Comparison of ENCODE assay signal across 28 cellular contexts in the genomic region with DNA sequence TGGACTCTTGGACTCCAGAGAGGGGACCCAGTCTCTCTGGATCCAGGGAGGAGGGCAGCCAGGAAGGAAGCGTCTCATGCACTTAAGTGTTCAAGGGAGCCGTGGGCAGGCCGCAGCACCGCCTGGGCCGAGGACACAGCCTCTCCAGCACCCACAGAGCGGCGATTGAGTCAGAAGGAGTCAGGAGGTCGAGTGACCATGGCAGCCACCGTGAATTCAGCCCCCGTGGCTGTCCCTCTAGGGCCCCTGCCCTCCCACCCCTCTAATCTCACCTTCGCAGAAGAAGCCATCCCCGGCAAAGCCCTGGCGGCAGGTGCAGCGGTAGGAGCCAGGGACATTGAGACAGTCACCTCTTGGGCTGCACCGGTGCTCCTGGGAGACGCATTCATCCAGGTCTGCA. TPM values are rescaled to one million over a fixed set of nuclear protein-coding genes. Genes with fewer than 3 reads are reported as not detected.
DNase-seq lines count a peak whose midpoint lies in the region; ATAC-seq and TF ChIP-seq lines count a peak whose summit lies in the region.
"Had no signal": no experiment of that assay in that cellular context is flagged by ENCODE, and none has a peak within 500 bp of the region (broad histone marks: within the 10 kb centered on the region; RNA-seq: fewer than 3 reads in every experiment).

No MANE protein-coding gene starts in this region.

- H3K4me3 ChIP-seq in NB4 (ENCODE audit: low read depth, low read length): no peak overlapping the region
- no peak overlapping the region for H3K4me3 ChIP-seq in lower lobe of right lung
- H3K4me3 ChIP-seq: A549, BLaER1, GM12878 had no signal

- no peak overlapping the region for H3K27ac Mint-ChIP-seq in natural killer cell treated with Interleukin-12 subunit alpha and Interleukin-12 subunit beta and Interleukin-15 and Interleukin-18, amount 100 ng/mL, for 72 hours
- H3K27ac Mint-ChIP-seq in natural killer cell: no peak overlapping the region
- H3K27ac Mint-ChIP-seq: CD14-positive monocyte; CD4-positive, alpha-beta memory T cell; CD4-positive, CD25-positive, alpha-beta regulatory T cell; CD8-positive, alpha-beta memory T cell had no signal

- no peaks in the 10 kb centered on the region for H3K27me3 Mint-ChIP-seq in natural killer cell treated with Interleukin-12 subunit alpha and Interleukin-12 subunit beta and Interleukin-15 and Interleukin-18, amount 100 ng/mL, for 72 hours
- H3K27me3 Mint-ChIP-seq in natural killer cell (ENCODE audit: low read depth in 2 of 2): no peaks in the 10 kb centered on the region
- H3K27me3 Mint-ChIP-seq: CD4-positive, CD25-positive, alpha-beta regulatory T cell had no signal

- TF ChIP-seq CTCF in natural killer cell (IDR thresholded peaks at IDR 0.05) (no peak), NB4 (IDR thresholded peaks at IDR 0.05; ENCODE audit: low read depth, low read length) (no peak), lower lobe of right lung (IDR thresholded peaks at IDR 0.05) (no peak)

- H3K27me3 ChIP-seq in lower lobe of right lung (ENCODE audit: low read depth): no peaks in the 10 kb centered on the region
- H3K27me3 ChIP-seq: BE2C, BLaER1 had no signal

- TF ChIP-seq POLR2A in NB4 (IDR thresholded peaks at IDR 0.05; ENCODE audit: extremely low read depth, insufficient read length): no peak

- DNase-seq in natural killer cell treated with Interleukin-12 subunit alpha and Interleukin-12 subunit beta and Interleukin-15 and Interleukin-18, amount 100 ng/mL, for 72 hours (ENCODE audit: low spot score): peak; percentile 38
- no peak for DNase-seq in natural killer cell
- peak; percentile 11 for DNase-seq in NB4 (ENCODE audit: low read depth)
- DNase-seq in lower lobe of right lung: peak; percentile 28
- DNase-seq in posterior vena cava (ENCODE audit: low spot score): peak; percentile 66
- DNase-seq in NCI-H1417 treated with DMSO at 0.1 percent for 48 hours (lab: John Stamatoyannopoulos, UW): no peak
- no peak for DNase-seq in central memory CD4-positive, alpha-beta T cell
- DNase-seq: BE2C; C1 segment of cervical spinal cord; CD4-positive, alpha-beta memory T cell; CD4-positive, CD25-positive, alpha-beta regulatory T cell; CD8-positive, alpha-beta memory T cell; COR-L47; DMS 273 treated with DMSO at 0.1 percent for 48 hours; DMS153; DMS53; DMS79; DND-41; EL; GDM1 had no signal

- H3K27ac ChIP-seq in lower lobe of right lung: no peak overlapping the region
- H3K27ac ChIP-seq: 22Rv1, A549, BLaER1 had no signal

- no peaks in the 10 kb centered on the region for H3K9me3 Mint-ChIP-seq in natural killer cell treated with Interleukin-12 subunit alpha and Interleukin-12 subunit beta and Interleukin-15 and Interleukin-18, amount 100 ng/mL, for 72 hours
- H3K9me3 Mint-ChIP-seq in natural killer cell: no peaks in the 10 kb centered on the region

- no peaks in the 10 kb centered on the region for H3K9me3 ChIP-seq in lower lobe of right lung
- H3K9me3 ChIP-seq: A549, BE2C, BLaER1 had no signal

- ATAC-seq in natural killer cell treated with Interleukin-12 subunit alpha and Interleukin-12 subunit beta and Interleukin-15 and Interleukin-18, amount 100 ng/mL, for 72 hours: no peak
- ATAC-seq in natural killer cell (no peak), lower lobe of right lung (no peak), GM18502 (IDR thresholded peaks at IDR 0.05; ENCODE audit: poor library complexity, unreplicated experiment) (no peak)
- ATAC-seq: A549, GM12878 had no signal

- no peaks in the 10 kb centered on the region for H3K36me3 Mint-ChIP-seq in natural killer cell treated with Interleukin-12 subunit alpha and Interleukin-12 subunit beta and Interleukin-15 and Interleukin-18, amount 100 ng/mL, for 72 hours
- no peaks in the 10 kb centered on the region for H3K36me3 Mint-ChIP-seq in natural killer cell
- H3K36me3 Mint-ChIP-seq: CD14-positive monocyte; CD4-positive, alpha-beta memory T cell; CD4-positive, CD25-positive, alpha-beta regulatory T cell; CD8-positive, alpha-beta memory T cell had no signal

- H3K36me3 ChIP-seq in lower lobe of right lung: no peaks in the 10 kb centered on the region
- H3K36me3 ChIP-seq: BE2C, BLaER1 had no signal

- intact Hi-C loops in natural killer cell (cut with micrococcal nuclease): no loop called here
- intact Hi-C loops in lower lobe of right lung (cut with DNase I): no loop called here
- intact Hi-C loops in posterior vena cava (cut with DNase I): no loop called here

- H3K4me1 Mint-ChIP-seq in natural killer cell treated with Interleukin-12 subunit alpha and Interleukin-12 subunit beta and Interleukin-15 and Interleukin-18, amount 100 ng/mL, for 72 hours (ENCODE audit: low read depth in 2 of 2): no peaks in the 10 kb centered on the region
- no peaks in the 10 kb centered on the region for H3K4me1 Mint-ChIP-seq in natural killer cell
- H3K4me1 Mint-ChIP-seq: CD14-positive monocyte; CD4-positive, alpha-beta memory T cell; CD4-positive, CD25-positive, alpha-beta regulatory T cell; CD8-positive, alpha-beta memory T cell had no signal

- no peaks in the 10 kb centered on the region for H3K4me1 ChIP-seq in lower lobe of right lung
- H3K4me1 ChIP-seq: BE2C, BLaER1 had no signal

- no peak overlapping the region for H3K4me3 Mint-ChIP-seq in natural killer cell treated with Interleukin-12 subunit alpha and Interleukin-12 subunit beta and Interleukin-15 and Interleukin-18, amount 100 ng/mL, for 72 hours
- no peak overlapping the region for H3K4me3 Mint-ChIP-seq in natural killer cell
- H3K4me3 Mint-ChIP-seq: CD14-positive monocyte; CD4-positive, alpha-beta memory T cell; CD4-positive, CD25-positive, alpha-beta regulatory T cell; CD8-positive, alpha-beta memory T cell had no signal

RNA-seq across cellular contexts. Expression of a gene that starts 38.0 kb away (rescaled TPM):
- not detected for total RNA-seq in natural killer cell treated with Interleukin-12 subunit alpha and Interleukin-12 subunit beta and Interleukin-15 and Interleukin-18, amount 100 ng/mL, for 72 hours
- total RNA-seq in natural killer cell (under 1 TPM in 1 of 3 donors, not detected in 2; 0.25 TPM), lower lobe of right lung (7.0 TPM), posterior vena cava (not detected)
- total RNA-seq: A172; CD4-positive, alpha-beta memory T cell; CD8-positive, alpha-beta memory T cell; Daoy had no signal

RNA-seq across cellular contexts. Expression of a gene that starts 58.8 kb away (rescaled TPM):
- under 1 TPM in 1 of 2 donors, not detected in 1; 0.71 TPM for total RNA-seq in natural killer cell treated with Interleukin-12 subunit alpha and Interleukin-12 subunit beta and Interleukin-15 and Interleukin-18, amount 100 ng/mL, for 72 hours
- total RNA-seq in natural killer cell (under 1 TPM in 1 of 3 donors, not detected in 2; 0.28 TPM), lower lobe of right lung (not detected), posterior vena cava (not detected)
- total RNA-seq: A172; CD4-positive, alpha-beta memory T cell; CD4-positive, CD25-positive, alpha-beta regulatory T cell; CD8-positive, alpha-beta memory T cell; Daoy had no signal

Comparison
In these comparisons a context has a peak if more than half of its experiments do, and no peak if none do; other contexts are left out.
1. DNase-seq: peak in natural killer cell treated with Interleukin-12 subunit alpha and Interleukin-12 subunit beta and Interleukin-15 and Interleukin-18, amount 100 ng/mL, for 72 hours (single experiment), NB4 (single experiment), lower lobe of right lung (single experiment) and posterior vena cava (single experiment); none in natural killer cell (single experiment), NCI-H1417 treated with DMSO at 0.1 percent for 48 hours (single experiment) and central memory CD4-positive, alpha-beta T cell (single experiment).